ENCODE assay signal across 8 cellular contexts in the genomic region with DNA sequence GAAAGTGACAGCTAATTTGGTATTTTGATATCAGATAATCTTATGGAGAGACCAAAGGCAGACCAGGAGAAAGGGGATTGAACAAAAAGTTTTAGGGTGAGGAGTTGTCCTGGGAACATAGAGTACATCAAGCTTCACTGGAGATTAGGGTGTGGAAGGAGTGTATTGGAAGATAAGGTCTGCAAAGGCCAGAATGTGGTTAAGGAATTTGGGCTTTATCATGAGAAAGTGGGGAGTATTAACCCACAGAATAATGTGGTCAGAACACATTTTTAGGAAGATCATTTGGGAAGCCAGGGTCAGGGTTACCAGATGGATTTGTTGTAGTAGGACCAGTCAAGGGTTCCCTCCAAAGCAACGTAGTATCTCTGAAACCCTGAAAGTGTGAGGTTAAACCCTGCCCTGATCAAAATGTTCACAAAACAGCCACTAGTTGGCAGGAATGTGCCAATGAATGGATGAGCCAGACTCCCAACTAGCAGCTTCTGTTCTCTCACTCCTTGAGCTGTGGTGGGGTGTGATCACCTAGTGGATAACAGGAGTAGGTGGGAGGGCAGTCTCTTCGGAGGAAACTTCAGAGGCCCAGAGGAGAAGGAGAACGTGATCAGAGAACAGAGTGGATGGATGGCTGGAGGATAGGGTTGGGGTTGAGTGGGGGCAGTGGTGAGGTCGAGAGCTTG. TPM values are rescaled to one million over a fixed set of nuclear protein-coding genes. Genes with fewer than 3 reads are reported as not detected.
DNase-seq lines count a peak whose midpoint lies in the region; ATAC-seq, FAIRE-seq and TF ChIP-seq lines count a peak whose summit lies in the region.

No MANE protein-coding gene starts in this region.

- peak; percentile 78 for TF ChIP-seq CTCF in kidney (IDR thresholded peaks at IDR 0.05; ENCODE audit: borderline replicate concordance, extremely low read depth, insufficient read depth)

- no peaks in the 10 kb centered on the region for H3K9me3 ChIP-seq in kidney (ENCODE audit: control insufficient read depth in 1 of 2, low read length in 2 of 2)

- H3K36me3 ChIP-seq in kidney (ENCODE audit: control insufficient read depth in 1 of 2, insufficient read depth in 2 of 2, low read length in 2 of 2) = peaks cover 7 to 16% of the 10 kb centered on the region in 2 donors

- H3K9me3 Mint-ChIP-seq in central memory CD8-positive, alpha-beta T cell = no peaks in the 10 kb centered on the region

- H3K27me3 Mint-ChIP-seq in central memory CD8-positive, alpha-beta T cell = no peaks in the 10 kb centered on the region

- intact Hi-C loops in kidney (cut with DNase I) = no loop called here

- no peak overlapping the region for H3K4me3 ChIP-seq in kidney (ENCODE audit: low read length in 2 of 2)

- H3K36me3 Mint-ChIP-seq in central memory CD8-positive, alpha-beta T cell (ENCODE audit: insufficient read depth) = peaks cover 35% of the 10 kb centered on the region

- peak; percentile 40 for ATAC-seq in GM21515 (IDR thresholded peaks at IDR 0.05; ENCODE audit: unreplicated experiment)
- ATAC-seq in central memory CD8-positive, alpha-beta T cell (replicated peaks; ENCODE audit: extremely low read depth, poor library complexity, severe bottlenecking) = peak; percentile 52

- peaks cover 29% of the 10 kb centered on the region for H3K4me1 Mint-ChIP-seq in central memory CD8-positive, alpha-beta T cell

- DNase-seq in CMK (ENCODE audit: low read depth) (peak; percentile 94), NCI-H146 (lab: John Stamatoyannopoulos, UW) (peak; percentile 69), T follicular helper cell (ENCODE audit: low read depth) (peak; percentile 36), kidney (no peak), GOT3 (lab: John Stamatoyannopoulos, UW) (no peak)
- DNase-seq in central memory CD8-positive, alpha-beta T cell (ENCODE audit: low spot score in 2 of 2) = peak in 1 of 2 donors; percentile 49
- peak in 2 of 3 donors; percentile 50 to 53 for DNase-seq in stimulated activated CD4-positive, alpha-beta T cell treated with anti-CD3 and anti-CD28 coated beads, TNF-alpha, amount 100 ng/mL, for 48 hours (ENCODE audit: low read depth in 3 of 3)

- H3K9ac ChIP-seq in kidney (ENCODE audit: low read length in 2 of 2) = no peak overlapping the region

- H3K4me3 Mint-ChIP-seq in central memory CD8-positive, alpha-beta T cell = peak overlapping the region; percentile 79

- FAIRE-seq in kidney (lab: Jason Lieb, UNC) = no peak

- H3K4me1 ChIP-seq in kidney (ENCODE audit: control insufficient read depth in 1 of 2, insufficient read depth in 1 of 2, low read depth in 1 of 2, low read length in 2 of 2) = peaks cover 0 to 4% of the 10 kb centered on the region in 2 donors

- H3K27ac ChIP-seq in kidney (ENCODE audit: low read depth in 2 of 2, low read length in 2 of 2) = peak overlapping the region in 1 of 2 donors; percentile 15

- peak overlapping the region; percentile 64 for H3K27ac Mint-ChIP-seq in central memory CD8-positive, alpha-beta T cell (ENCODE audit: low read depth)

RNA-seq across cellular contexts. Expression of a gene that starts 35.8 kb away (rescaled TPM):
- total RNA-seq in kidney = 55.9 TPM
- 28.6 TPM for polyA plus RNA-seq in kidney (ENCODE audit: insufficient read depth, low read depth, low replicate concordance)

Comparison
In these comparisons a context has a peak if more than half of its experiments do, and no peak if none do; other contexts are left out.
1. DNase-seq: peak in CMK (single experiment), NCI-H146 (single experiment), T follicular helper cell (single experiment) and stimulated activated CD4-positive, alpha-beta T cell treated with anti-CD3 and anti-CD28 coated beads, TNF-alpha, amount 100 ng/mL, for 48 hours (2 of 3); none in kidney (single experiment) and GOT3 (single experiment).